9 cellular contexts compared by ENCODE assay signal in genomic region chr11:46236918-46237247, GRCh38. TPM values are rescaled to one million over a fixed set of nuclear protein-coding genes. Genes with fewer than 3 reads are reported as not detected.
DNase-seq lines count a peak whose midpoint lies in the region; ATAC-seq and TF ChIP-seq lines count a peak whose summit lies in the region.
"Had no signal": no experiment of that assay in that cellular context is flagged by ENCODE, and none has a peak within 500 bp of the region (broad histone marks: within the 10 kb centered on the region; RNA-seq: fewer than 3 reads in every experiment).

No MANE protein-coding gene starts in this region.

- H3K36me3 ChIP-seq in iPS-18a (ENCODE audit: control insufficient read depth, low read depth, low read length) = no peaks in the 10 kb centered on the region
- no peaks in the 10 kb centered on the region for H3K36me3 ChIP-seq in gastrocnemius medialis

- no peak overlapping the region for H3K9ac ChIP-seq in iPS-18a (ENCODE audit: low read length)

- H3K27me3 ChIP-seq in iPS-18a (ENCODE audit: control insufficient read depth, insufficient read depth, low read length) = peaks cover 31% of the 10 kb centered on the region
- peaks cover 0 to 27% (median 6%) of the 10 kb centered on the region in 3 donors for H3K27me3 ChIP-seq in gastrocnemius medialis

- H3K27ac ChIP-seq in iPS-18a (ENCODE audit: low read length) (no peak overlapping the region), gastrocnemius medialis (peak overlapping the region in 1 of 4 donors; percentile 66)

- H3K27me3 Mint-ChIP-seq in activated T-cell treated with anti-CD3 and anti-CD28 coated beads, Interleukin-2, amount 50 U/mL, for 24 hours = peaks cover 27% of the 10 kb centered on the region
- no peaks in the 10 kb centered on the region for H3K27me3 Mint-ChIP-seq in activated T-helper 17 cell treated with anti-CD3 and anti-CD28 coated beads, Interleukin-2, amount 50 U/mL, for 72 hours
- H3K27me3 Mint-ChIP-seq in stimulated activated naive CD8-positive, alpha-beta T cell treated with anti-CD3 and anti-CD28 coated beads, Interleukin-15, amount 100 ng/mL, for 72 hours = peaks cover 45% of the 10 kb centered on the region

- peaks cover 15% of the 10 kb centered on the region for H3K4me1 ChIP-seq in iPS-18a (ENCODE audit: control insufficient read depth, low read depth, low read length)
- peaks cover 5 to 16% of the 10 kb centered on the region in 2 donors for H3K4me1 ChIP-seq in gastrocnemius medialis

- no peak for TF ChIP-seq POLR2A in gastrocnemius medialis (IDR thresholded peaks at IDR 0.05)

- H3K9me3 ChIP-seq in iPS-18a (ENCODE audit: control insufficient read depth, low read depth, low read length) (no peaks in the 10 kb centered on the region), gastrocnemius medialis (no peaks in the 10 kb centered on the region)

- no peaks in the 10 kb centered on the region for H3K9me3 Mint-ChIP-seq in activated T-cell treated with anti-CD3 and anti-CD28 coated beads, Interleukin-2, amount 50 U/mL, for 24 hours
- H3K9me3 Mint-ChIP-seq in activated T-helper 17 cell treated with anti-CD3 and anti-CD28 coated beads, Interleukin-2, amount 50 U/mL, for 72 hours = no peaks in the 10 kb centered on the region
- H3K9me3 Mint-ChIP-seq in stimulated activated naive CD8-positive, alpha-beta T cell treated with anti-CD3 and anti-CD28 coated beads, Interleukin-15, amount 100 ng/mL, for 72 hours = no peaks in the 10 kb centered on the region

- intact Hi-C loops in gastrocnemius medialis (cut with DNase I; ENCODE audit: low total_unique reads) = loop anchor here (5.0 kb wide), 1 partner anchor 115 kb away; the partner anchor contains the start of gene PHF21A

- no peak for TF ChIP-seq CTCF in gastrocnemius medialis (IDR thresholded peaks at IDR 0.05 in 4 of 5, conservative IDR thresholded peaks at IDR 0.05 in 1 of 5)

- peaks cover 31% of the 10 kb centered on the region for H3K4me1 Mint-ChIP-seq in activated T-cell treated with anti-CD3 and anti-CD28 coated beads, Interleukin-2, amount 50 U/mL, for 24 hours (ENCODE audit: low read depth)
- H3K4me1 Mint-ChIP-seq in activated T-helper 17 cell treated with anti-CD3 and anti-CD28 coated beads, Interleukin-2, amount 50 U/mL, for 72 hours = peaks cover 14% of the 10 kb centered on the region
- H3K4me1 Mint-ChIP-seq in stimulated activated naive CD8-positive, alpha-beta T cell treated with anti-CD3 and anti-CD28 coated beads, Interleukin-15, amount 100 ng/mL, for 72 hours = peaks cover 39% of the 10 kb centered on the region

- ATAC-seq in activated T-helper 17 cell treated with anti-CD3 and anti-CD28 coated beads, Interleukin-2, amount 50 U/mL, for 72 hours (replicated peaks) = no peak
- ATAC-seq in stimulated activated naive CD8-positive, alpha-beta T cell treated with anti-CD3 and anti-CD28 coated beads, Interleukin-15, amount 100 ng/mL, for 72 hours = no peak
- no peak for ATAC-seq in gastrocnemius medialis

- in situ Hi-C loops in gastrocnemius medialis (cut with MboI; ENCODE audit: low sequenced_read_pairs in 4 of 4) = loop anchor here in 2 of 4 donors (25.0 kb wide), 1 partner anchor 300 kb away; no protein-coding TSS in a partner anchor

- H3K36me3 Mint-ChIP-seq in activated T-cell treated with anti-CD3 and anti-CD28 coated beads, Interleukin-2, amount 50 U/mL, for 24 hours (ENCODE audit: low read depth) = no peaks in the 10 kb centered on the region
- H3K36me3 Mint-ChIP-seq in activated T-helper 17 cell treated with anti-CD3 and anti-CD28 coated beads, Interleukin-2, amount 50 U/mL, for 72 hours (ENCODE audit: low read depth) = no peaks in the 10 kb centered on the region

- H3K4me3 Mint-ChIP-seq in activated T-cell treated with anti-CD3 and anti-CD28 coated beads, Interleukin-2, amount 50 U/mL, for 24 hours = peak overlapping the region; percentile 78
- peak overlapping the region; percentile 92 for H3K4me3 Mint-ChIP-seq in activated T-helper 17 cell treated with anti-CD3 and anti-CD28 coated beads, Interleukin-2, amount 50 U/mL, for 72 hours
- peak overlapping the region; percentile 84 to 90 for H3K4me3 Mint-ChIP-seq in stimulated activated naive CD8-positive, alpha-beta T cell treated with anti-CD3 and anti-CD28 coated beads, Interleukin-15, amount 100 ng/mL, for 72 hours

- DNase-seq in activated T-cell treated with anti-CD3 and anti-CD28 coated beads, Interleukin-2, amount 50 U/mL, for 24 hours = no peak
- no peak for DNase-seq in activated T-cell treated with anti-CD3 and anti-CD28 coated beads, Interleukin-2, amount 50 U/mL, for 48 hours
- DNase-seq in stimulated activated naive CD8-positive, alpha-beta T cell treated with anti-CD3 and anti-CD28 coated beads, Interleukin-15, amount 100 ng/mL, for 72 hours = no peak
- DNase-seq in activated CD4-positive, CD25-positive, alpha-beta regulatory T cell treated with anti-CD3 and anti-CD28 coated beads, Interleukin-2, amount 50 U/mL, for 72 hours = no peak
- DNase-seq in NK-92 (lab: John Stamatoyannopoulos, UW; ENCODE audit: unreplicated experiment) (no peak), gastrocnemius medialis (no peak)
- DNase-seq: NCI-H510A had no signal

- H3K27ac Mint-ChIP-seq in activated T-cell treated with anti-CD3 and anti-CD28 coated beads, Interleukin-2, amount 50 U/mL, for 24 hours = peak overlapping the region; percentile 93
- peak overlapping the region; percentile 80 for H3K27ac Mint-ChIP-seq in activated T-helper 17 cell treated with anti-CD3 and anti-CD28 coated beads, Interleukin-2, amount 50 U/mL, for 72 hours
- H3K27ac Mint-ChIP-seq in stimulated activated naive CD8-positive, alpha-beta T cell treated with anti-CD3 and anti-CD28 coated beads, Interleukin-15, amount 100 ng/mL, for 72 hours = peak overlapping the region; percentile 36 to 95

- H3K4me3 ChIP-seq in iPS-18a (ENCODE audit: low read length) = peak overlapping the region; percentile 62
- peak overlapping the region in 1 of 4 donors; percentile 65 for H3K4me3 ChIP-seq in gastrocnemius medialis

RNA-seq across cellular contexts. Expression of gene CREB3L1, which starts 40.6 kb away (rescaled TPM):
- not detected for total RNA-seq in activated T-helper 17 cell treated with anti-CD3 and anti-CD28 coated beads, Interleukin-2, amount 50 U/mL, for 72 hours
- under 1 TPM; 0.27 to 0.69 (median 0.57) TPM for total RNA-seq in gastrocnemius medialis
